Comparison of ENCODE assay signal across 8 cellular contexts in the genomic region with DNA sequence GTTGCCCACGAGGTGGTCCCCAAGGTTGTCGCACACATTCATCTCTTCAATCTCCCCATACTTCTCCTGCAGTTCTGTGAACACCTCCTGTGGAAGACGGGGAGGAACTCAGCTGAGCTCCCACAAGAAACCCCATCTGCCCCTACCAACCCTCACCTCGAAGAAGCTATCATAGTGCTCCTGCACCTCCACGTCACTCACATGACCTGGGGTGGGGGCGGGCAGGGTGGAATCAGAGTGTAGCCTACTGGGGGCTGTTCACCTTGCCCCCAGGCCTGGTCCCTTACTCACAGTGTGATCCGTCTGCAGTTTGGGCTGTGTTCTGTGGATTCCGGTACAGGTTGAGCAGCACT. TPM values are rescaled to one million over a fixed set of nuclear protein-coding genes. Genes with fewer than 3 reads are reported as not detected.
DNase-seq lines count a peak whose midpoint lies in the region; ATAC-seq, FAIRE-seq and TF ChIP-seq lines count a peak whose summit lies in the region.

No MANE protein-coding gene starts in this region.

- peaks cover 9% of the 10 kb centered on the region for H3K36me3 Mint-ChIP-seq in CD4-positive, CD25-positive, alpha-beta regulatory T cell

- peak overlapping the region; percentile 100 for H3K27ac ChIP-seq in CD4-positive, CD25-positive, alpha-beta regulatory T cell (ENCODE audit: insufficient read depth, low read length, poor library complexity, severe bottlenecking)
- H3K27ac ChIP-seq in OCI-LY7 (ENCODE audit: low read depth, low read length, poor library complexity, severe bottlenecking) (peak overlapping the region; percentile 86), neuronal stem cell (replicated peaks; ENCODE audit: low read length) (no peak overlapping the region), small intestine (ENCODE audit: low read depth in 1 of 2, low read length in 1 of 2) (peak overlapping the region in 1 of 2 donors; percentile 100)

- peaks cover 14% of the 10 kb centered on the region; the same call in 1 of the 2 replicates for H3K79me2 ChIP-seq in OCI-LY7 (ENCODE audit: insufficient read depth, low read depth, low read length)

- no peak overlapping the region for H3K4ac ChIP-seq in neuronal stem cell (ENCODE audit: low read length)

- H3K4me1 ChIP-seq in CD4-positive, CD25-positive, alpha-beta regulatory T cell (ENCODE audit: control insufficient read depth, insufficient read depth, low read length, poor library complexity, severe bottlenecking), result peaks cover 74% of the 10 kb centered on the region
- H3K4me1 ChIP-seq in OCI-LY7 (ENCODE audit: insufficient read depth, low read length, poor library complexity, severe bottlenecking) (peaks cover 63% of the 10 kb centered on the region), endocrine pancreas (ENCODE audit: control insufficient read depth, insufficient read depth, low read length) (no peaks in the 10 kb centered on the region), neuronal stem cell (ENCODE audit: control insufficient read depth in 2 of 2, insufficient read depth in 1 of 2, low read depth in 1 of 2, low read length in 2 of 2) (peaks cover 11 to 17% of the 10 kb centered on the region in 2 donors), small intestine (ENCODE audit: control insufficient read depth in 2 of 2, insufficient read depth in 1 of 2, low read depth in 1 of 2, low read length in 1 of 2) (peaks cover 3% of the 10 kb centered on the region in 2 donors)

- CTCF ChIA-PET in OCI-LY7 (lab: Charles Lee; ENCODE audit: unreplicated experiment), result interaction anchor here (0.6 kb wide), 1 partner anchor 53 kb away, joined by 8 read pairs; no protein-coding TSS in a partner anchor

- no peak for ATAC-seq in CD4-positive, CD25-positive, alpha-beta regulatory T cell (ENCODE audit: low read depth in 2 of 2)

- no TSS peak for BruUV-seq in OCI-LY7 (replicated peaks; lab: Mats Ljungman, UMichigan)

- H2AFZ ChIP-seq in OCI-LY7 (ENCODE audit: low read length) (peak overlapping the region; percentile 13; the same call in 1 of the 2 replicates), neuronal stem cell (ENCODE audit: low read length) (peak overlapping the region; percentile 91)

- peaks cover 11% of the 10 kb centered on the region for H3K79me1 ChIP-seq in neuronal stem cell (ENCODE audit: low read depth, low read length)

- TF ChIP-seq CTCF in OCI-LY7 (conservative IDR thresholded peaks at IDR 0.05; ENCODE audit: low read length), result no peak

- H3K27me3 Mint-ChIP-seq in CD4-positive, CD25-positive, alpha-beta regulatory T cell, result peaks cover 12% of the 10 kb centered on the region

- FAIRE-seq in small intestine (lab: Jason Lieb, UNC), result no peak

- POLR2A ChIA-PET in OCI-LY7 (lab: Charles Lee), result interaction anchor here (0.6 to 2.3 kb wide), 8 partner anchors 21 to 1397 kb away, joined by 3 to 9 read pairs (median 4); partner anchors contain the start of gene COX6B1

- H4K91ac ChIP-seq in neuronal stem cell (ENCODE audit: low read depth, low read length, poor library complexity), result no peak overlapping the region

- no peaks in the 10 kb centered on the region for H3K27me3 ChIP-seq in CD4-positive, CD25-positive, alpha-beta regulatory T cell (ENCODE audit: control insufficient read depth, insufficient read depth, low read length)
- H3K27me3 ChIP-seq in endocrine pancreas (ENCODE audit: control insufficient read depth, insufficient read depth, low read length) (no peaks in the 10 kb centered on the region), neuronal stem cell (ENCODE audit: control insufficient read depth in 3 of 3, insufficient read depth in 3 of 3, low read depth in 1 of 3, low read length in 3 of 3) (no peaks in the 10 kb centered on the region), small intestine (ENCODE audit: control insufficient read depth in 2 of 2, insufficient read depth in 2 of 2, low read length in 2 of 2) (no peaks in the 10 kb centered on the region)

- WGBS in neuronal stem cell (ENCODE audit: extremely low coverage in 2 of 2, insufficient read length in 2 of 2, insufficient replicate concordance in 1 of 2), 2 donors, result no CpG with 5 or more reads among the region's 8 CpGs
- 52 to 76% (median 55%) methylated on average over 8 of the region's 8 CpGs for WGBS in small intestine, 3 donors

- H3K4me1 Mint-ChIP-seq in CD4-positive, CD25-positive, alpha-beta regulatory T cell, result peaks cover 5 to 70% (median 39%) of the 10 kb centered on the region in 4 donors

- no peaks in the 10 kb centered on the region for H3K9me2 ChIP-seq in OCI-LY7 (ENCODE audit: insufficient read depth, low read length)

- DNase-seq in CD4-positive, CD25-positive, alpha-beta regulatory T cell, result no peak
- DNase-seq in OCI-LY7 (ENCODE audit: low spot score) (no peak), neuronal stem cell (ENCODE audit: low spot score) (no peak), KG1 (lab: John Stamatoyannopoulos, UW) (no peak), epidermal melanocyte (ENCODE audit: insufficient read length, low spot score) (no peak), small intestine (no peak), NCI-H146 treated with DMSO at 0.1 percent for 48 hours (lab: John Stamatoyannopoulos, UW; ENCODE audit: unreplicated experiment) (no peak)

- H2BK5ac ChIP-seq in neuronal stem cell (ENCODE audit: low read length), result no peak overlapping the region

- H3K9me3 ChIP-seq in CD4-positive, CD25-positive, alpha-beta regulatory T cell (ENCODE audit: control insufficient read depth in 2 of 2, low read length in 2 of 2), result no peaks in the 10 kb centered on the region
- H3K9me3 ChIP-seq in OCI-LY7 (ENCODE audit: low read length) (no peaks in the 10 kb centered on the region), endocrine pancreas (ENCODE audit: control insufficient read depth, low read length) (no peaks in the 10 kb centered on the region), neuronal stem cell (replicated peaks in 1 of 2; ENCODE audit: control insufficient read depth in 2 of 2, insufficient read depth in 1 of 2, low read depth in 1 of 2, low read length in 2 of 2) (no peaks in the 10 kb centered on the region), small intestine (ENCODE audit: control insufficient read depth, low read depth) (no peaks in the 10 kb centered on the region)

- H2AK5ac ChIP-seq in neuronal stem cell (ENCODE audit: low read depth, low read length), result peak overlapping the region; percentile 70

- H3K18ac ChIP-seq in neuronal stem cell (ENCODE audit: low read length), result peak overlapping the region; percentile 35

- H4K20me1 ChIP-seq in OCI-LY7 (ENCODE audit: insufficient read depth, low read length), result no peaks in the 10 kb centered on the region

- intact Hi-C loops in OCI-LY7 (cut with micrococcal nuclease; ENCODE audit: unreplicated experiment), result loop anchor here (1.0 to 10.0 kb wide), 3 partner anchors 27 to 1310 kb away; partner anchors contain the start of genes HCST and NFKBID

- no peak overlapping the region for H4K8ac ChIP-seq in neuronal stem cell (ENCODE audit: low read depth, low read length)

- H3K14ac ChIP-seq in neuronal stem cell (ENCODE audit: low read length), result no peak overlapping the region

- H2BK15ac ChIP-seq in neuronal stem cell (ENCODE audit: low read length), result no peak overlapping the region

- H3K4me2 ChIP-seq in OCI-LY7 (ENCODE audit: low read length), result peak overlapping the region; percentile 84
- H3K4me2 ChIP-seq in neuronal stem cell (ENCODE audit: insufficient read depth, low read length, poor library complexity, severe bottlenecking), result peak overlapping the region; percentile 76

- H3K36me3 ChIP-seq in CD4-positive, CD25-positive, alpha-beta regulatory T cell (ENCODE audit: control insufficient read depth, insufficient read depth, low read length), result no peaks in the 10 kb centered on the region
- H3K36me3 ChIP-seq in OCI-LY7 (ENCODE audit: insufficient read depth, low read length) (peaks cover 5% of the 10 kb centered on the region; the same call in 1 of the 2 replicates), endocrine pancreas (ENCODE audit: control insufficient read depth, insufficient read depth, low read length) (no peaks in the 10 kb centered on the region), neuronal stem cell (replicated peaks in 1 of 2; ENCODE audit: control insufficient read depth in 2 of 2, insufficient read depth in 2 of 2, low read length in 2 of 2) (peaks cover 6 to 11% of the 10 kb centered on the region in 2 donors), small intestine (ENCODE audit: control insufficient read depth in 2 of 2, insufficient read depth in 2 of 2, low read length in 2 of 2) (no peaks in the 10 kb centered on the region)

- H3K27ac Mint-ChIP-seq in CD4-positive, CD25-positive, alpha-beta regulatory T cell, result peak overlapping the region; percentile 99 to 100 (median 100)

- no peak overlapping the region for H2BK12ac ChIP-seq in neuronal stem cell (ENCODE audit: low read length)

- H2BK120ac ChIP-seq in neuronal stem cell (ENCODE audit: low read depth, low read length), result no peak overlapping the region

- H3K23ac ChIP-seq in neuronal stem cell (ENCODE audit: low read depth, low read length, poor library complexity), result no peak overlapping the region

- no peak overlapping the region for H3K9ac ChIP-seq in endocrine pancreas (ENCODE audit: control insufficient read depth, insufficient read depth, low read length)
- H3K9ac ChIP-seq in neuronal stem cell (ENCODE audit: low read depth, low read length, poor library complexity), result peak overlapping the region; percentile 80

- peak overlapping the region; percentile 90 to 98 (median 94) for H3K4me3 Mint-ChIP-seq in CD4-positive, CD25-positive, alpha-beta regulatory T cell

- no peaks in the 10 kb centered on the region for H3K9me3 Mint-ChIP-seq in CD4-positive, CD25-positive, alpha-beta regulatory T cell

- peak overlapping the region; percentile 88 for H3K4me3 ChIP-seq in CD4-positive, CD25-positive, alpha-beta regulatory T cell (ENCODE audit: low read depth, low read length)
- peak overlapping the region; percentile 78 for H3K4me3 ChIP-seq in OCI-LY7 (ENCODE audit: low read depth, low read length, poor library complexity, severe bottlenecking)
- H3K4me3 ChIP-seq in endocrine pancreas (ENCODE audit: control insufficient read depth, insufficient read depth, low read length), result peak overlapping the region; percentile 19
- H3K4me3 ChIP-seq in neuronal stem cell (ENCODE audit: low read length in 2 of 2), result peak overlapping the region; percentile 74 to 86
- peak overlapping the region in 1 of 2 donors; percentile 77 for H3K4me3 ChIP-seq in small intestine (ENCODE audit: low read depth in 1 of 2, low read length in 2 of 2)

RNA-seq across cellular contexts. Expression of gene U2AF1L4, which starts 0.9 kb away (rescaled TPM):
- total RNA-seq in CD4-positive, CD25-positive, alpha-beta regulatory T cell, result 70.8 TPM
- polyA plus RNA-seq in CD4-positive, CD25-positive, alpha-beta regulatory T cell, result 10 to 100 TPM; 48.4 to 66.5 (median 58.5) TPM
- 16.1 and 33.6 TPM in 2 replicates for total RNA-seq in OCI-LY7 (2014; rRNA removed; shearing (Covaris generic))
- 35.2 and 37.5 TPM in 2 replicates for total RNA-seq in OCI-LY7 (2022)
- 13.5 TPM for polyA plus RNA-seq in neuronal stem cell (2013, experiment 1 of 2)
- 14.3 TPM for polyA plus RNA-seq in neuronal stem cell (2013, experiment 2 of 2)
- polyA plus RNA-seq in small intestine, result 10 to 100 TPM; 14.6 to 99.7 (median 41.3) TPM

RNA-seq across cellular contexts. Expression of gene PSENEN, which starts 1.1 kb away (rescaled TPM):
- total RNA-seq in CD4-positive, CD25-positive, alpha-beta regulatory T cell, result 21.1 TPM
- 10 to 100 TPM; 66.1 to 99.6 (median 72.9) TPM for polyA plus RNA-seq in CD4-positive, CD25-positive, alpha-beta regulatory T cell
- total RNA-seq in OCI-LY7 (2014; rRNA removed; shearing (Covaris generic)), result 20.8 and 25.7 TPM in 2 replicates
- total RNA-seq in OCI-LY7 (2022), result 51.0 and 53.7 TPM in 2 replicates
- 84.6 TPM for polyA plus RNA-seq in neuronal stem cell (2013, experiment 1 of 2)
- 82.8 TPM for polyA plus RNA-seq in neuronal stem cell (2013, experiment 2 of 2)
- polyA plus RNA-seq in small intestine, result 10 to 100 TPM; 59.7 to 95.9 (median 73.2) TPM

RNA-seq across cellular contexts. Expression of gene IGFLR1, which starts 2.1 kb away (rescaled TPM):
- 80.5 TPM for total RNA-seq in CD4-positive, CD25-positive, alpha-beta regulatory T cell
- polyA plus RNA-seq in CD4-positive, CD25-positive, alpha-beta regulatory T cell, result 100 to 1,000 TPM; 109 to 151 (median 125) TPM
- 8.5 and 11.4 TPM in 2 replicates for total RNA-seq in OCI-LY7 (2014; rRNA removed; shearing (Covaris generic))
- 18.3 and 21.5 TPM in 2 replicates for total RNA-seq in OCI-LY7 (2022)
- polyA plus RNA-seq in neuronal stem cell (2013, experiment 1 of 2), result 9.7 TPM
- 9.4 TPM for polyA plus RNA-seq in neuronal stem cell (2013, experiment 2 of 2)
- polyA plus RNA-seq in small intestine, result 10 to 100 TPM; 11.0 to 17.8 (median 13.2) TPM

RNA-seq across cellular contexts. Expression of gene LIN37, which starts 4.1 kb away (rescaled TPM):
- 11.7 TPM for total RNA-seq in CD4-positive, CD25-positive, alpha-beta regulatory T cell
- polyA plus RNA-seq in CD4-positive, CD25-positive, alpha-beta regulatory T cell, result 10 to 100 TPM in 3 of 4 donors, 1 to 10 TPM in 1; 9.9 to 16.5 (median 11.8) TPM
- 6.0 and 11.6 TPM in 2 replicates for total RNA-seq in OCI-LY7 (2014; rRNA removed; shearing (Covaris generic))
- 11.7 and 20.0 TPM in 2 replicates for total RNA-seq in OCI-LY7 (2022)
- 5.9 TPM for polyA plus RNA-seq in neuronal stem cell (2013, experiment 1 of 2)
- polyA plus RNA-seq in neuronal stem cell (2013, experiment 2 of 2), result 5.2 TPM
- 10 to 100 TPM; 13.7 to 58.6 (median 39.7) TPM for polyA plus RNA-seq in small intestine

RNA-seq across cellular contexts. Expression of gene HSPB6, which starts 12.5 kb away (rescaled TPM):
- not detected for total RNA-seq in CD4-positive, CD25-positive, alpha-beta regulatory T cell
- polyA plus RNA-seq in CD4-positive, CD25-positive, alpha-beta regulatory T cell, result not detected
- not detected in 2 replicates for total RNA-seq in OCI-LY7 (2014; rRNA removed; shearing (Covaris generic))
- total RNA-seq in OCI-LY7 (2022), result 1.7 and 1.8 TPM in 2 replicates
- 2.6 TPM for polyA plus RNA-seq in neuronal stem cell (2013, experiment 1 of 2)
- 2.4 TPM for polyA plus RNA-seq in neuronal stem cell (2013, experiment 2 of 2)
- polyA plus RNA-seq in small intestine, result 10 to 100 TPM in 1 of 3 donors, 1 to 10 TPM in 2; 2.0 to 41.7 (median 5.1) TPM
